Comparison of ENCODE assay signal across 1 cellular context in the genomic region with DNA sequence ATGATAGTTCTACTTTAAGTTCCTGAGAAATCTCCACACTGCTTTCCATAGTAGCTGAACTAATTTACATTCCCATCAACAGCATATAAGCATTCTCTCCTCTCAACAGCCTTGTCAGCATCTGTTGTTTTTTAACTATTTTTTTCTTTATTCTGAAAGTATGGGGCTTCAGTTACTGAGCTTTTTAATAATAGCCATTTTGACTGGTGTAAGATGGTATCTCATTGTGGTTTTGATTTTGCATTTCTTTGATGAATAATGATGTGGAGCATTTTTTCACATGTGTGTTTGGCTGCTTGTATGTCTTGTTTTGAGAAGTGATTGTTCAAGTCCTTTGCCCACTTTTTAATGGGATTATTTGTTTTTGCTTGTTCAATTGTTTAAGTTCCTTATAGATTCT.
TF ChIP-seq lines count a peak whose summit lies in the region.

No MANE protein-coding gene starts in this region.

TF ChIP-seq in A549, 52 proteins besides CTCF, POLR2A, EP300 and RAD21 (continued from another document):
- TF ChIP-seq, protein P1, sequence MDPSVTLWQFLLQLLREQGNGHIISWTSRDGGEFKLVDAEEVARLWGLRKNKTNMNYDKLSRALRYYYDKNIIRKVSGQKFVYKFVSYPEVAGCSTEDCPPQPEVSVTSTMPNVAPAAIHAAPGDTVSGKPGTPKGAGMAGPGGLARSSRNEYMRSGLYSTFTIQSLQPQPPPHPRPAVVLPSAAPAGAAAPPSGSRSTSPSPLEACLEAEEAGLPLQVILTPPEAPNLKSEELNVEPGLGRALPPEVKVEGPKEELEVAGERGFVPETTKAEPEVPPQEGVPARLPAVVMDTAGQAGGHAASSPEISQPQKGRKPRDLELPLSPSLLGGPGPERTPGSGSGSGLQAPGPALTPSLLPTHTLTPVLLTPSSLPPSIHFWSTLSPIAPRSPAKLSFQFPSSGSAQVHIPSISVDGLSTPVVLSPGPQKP (IDR thresholded peaks at IDR 0.05; ENCODE audit: low read depth, low read length) = no peak
- TF ChIP-seq, protein P2, sequence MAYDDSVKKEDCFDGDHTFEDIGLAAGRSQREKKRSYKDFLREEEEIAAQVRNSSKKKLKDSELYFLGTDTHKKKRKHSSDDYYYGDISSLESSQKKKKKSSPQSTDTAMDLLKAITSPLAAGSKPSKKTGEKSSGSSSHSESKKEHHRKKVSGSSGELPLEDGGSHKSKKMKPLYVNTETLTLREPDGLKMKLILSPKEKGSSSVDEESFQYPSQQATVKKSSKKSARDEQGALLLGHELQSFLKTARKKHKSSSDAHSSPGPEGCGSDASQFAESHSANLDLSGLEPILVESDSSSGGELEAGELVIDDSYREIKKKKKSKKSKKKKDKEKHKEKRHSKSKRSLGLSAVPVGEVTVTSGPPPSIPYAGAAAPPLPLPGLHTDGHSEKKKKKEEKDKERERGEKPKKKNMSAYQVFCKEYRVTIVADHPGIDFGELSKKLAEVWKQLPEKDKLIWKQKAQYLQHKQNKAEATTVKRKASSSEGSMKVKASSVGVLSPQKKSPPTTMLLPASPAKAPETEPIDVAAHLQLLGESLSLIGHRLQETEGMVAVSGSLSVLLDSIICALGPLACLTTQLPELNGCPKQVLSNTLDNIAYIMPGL (CRISPR knock-in tag; IDR thresholded peaks at IDR 0.05; ENCODE audit: borderline replicate concordance) = no peak
- TF ChIP-seq ZSCAN20 (CRISPR knock-in tag; IDR thresholded peaks at IDR 0.05) (no peak), ESRRA (IDR thresholded peaks at IDR 0.05; ENCODE audit: borderline replicate concordance, low read length) (no peak), TP53 (CRISPR knock-in tag; IDR thresholded peaks at IDR 0.05) (no peak), EHMT2 (IDR thresholded peaks at IDR 0.05; ENCODE audit: low read depth) (no peak), RFX5 (IDR thresholded peaks at IDR 0.05) (no peak), ZFP36 (IDR thresholded peaks at IDR 0.05; ENCODE audit: borderline replicate concordance, partially characterized antibody) (no peak), CBX2 (IDR thresholded peaks at IDR 0.05; ENCODE audit: borderline replicate concordance, low read depth) (no peak), FOXS1 (CRISPR knock-in tag; IDR thresholded peaks at IDR 0.05) (no peak)
- TF ChIP-seq, protein P3, sequence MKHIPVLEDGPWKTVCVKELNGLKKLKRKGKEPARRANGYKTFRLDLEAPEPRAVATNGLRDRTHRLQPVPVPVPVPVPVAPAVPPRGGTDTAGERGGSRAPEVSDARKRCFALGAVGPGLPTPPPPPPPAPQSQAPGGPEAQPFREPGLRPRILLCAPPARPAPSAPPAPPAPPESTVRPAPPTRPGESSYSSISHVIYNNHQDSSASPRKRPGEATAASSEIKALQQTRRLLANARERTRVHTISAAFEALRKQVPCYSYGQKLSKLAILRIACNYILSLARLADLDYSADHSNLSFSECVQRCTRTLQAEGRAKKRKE (CRISPR knock-in tag; IDR thresholded peaks at IDR 0.05; ENCODE audit: low read depth) = no peak
- TF ChIP-seq, protein P4, sequence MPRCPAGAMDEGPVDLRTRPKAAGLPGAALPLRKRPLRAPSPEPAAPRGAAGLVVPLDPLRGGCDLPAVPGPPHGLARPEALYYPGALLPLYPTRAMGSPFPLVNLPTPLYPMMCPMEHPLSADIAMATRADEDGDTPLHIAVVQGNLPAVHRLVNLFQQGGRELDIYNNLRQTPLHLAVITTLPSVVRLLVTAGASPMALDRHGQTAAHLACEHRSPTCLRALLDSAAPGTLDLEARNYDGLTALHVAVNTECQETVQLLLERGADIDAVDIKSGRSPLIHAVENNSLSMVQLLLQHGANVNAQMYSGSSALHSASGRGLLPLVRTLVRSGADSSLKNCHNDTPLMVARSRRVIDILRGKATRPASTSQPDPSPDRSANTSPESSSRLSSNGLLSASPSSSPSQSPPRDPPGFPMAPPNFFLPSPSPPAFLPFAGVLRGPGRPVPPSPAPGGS (IDR thresholded peaks at IDR 0.05) = no peak
TF ChIP-seq in A549: peak in this region for 0.
